In genomic region chr2:154974041-154974440, GRCh38 we compare ENCODE assay signal across 31 cellular contexts.
DNase-seq lines count a peak whose midpoint lies in the region; ATAC-seq, FAIRE-seq and TF ChIP-seq lines count a peak whose summit lies in the region.
"Had no signal": no experiment of that assay in that cellular context is flagged by ENCODE, and none has a peak within 500 bp of the region (broad histone marks: within the 10 kb centered on the region; RNA-seq: fewer than 3 reads in every experiment).

No MANE protein-coding gene starts in this region.

- in situ Hi-C loops in GM12878 (cut with MboI) = no loop called here

- TF ChIP-seq EP300 in GM12878 (IDR thresholded peaks at IDR 0.05; ENCODE audit: borderline replicate concordance in 1 of 2, control insufficient read depth in 1 of 2, low read depth in 2 of 2, low read length in 2 of 2) = no peak

- DNase-seq in GM23338 (ENCODE audit: low spot score) (peak; percentile 24), NAMALWA (ENCODE audit: low spot score) (peak; percentile 17), GM12878 (ENCODE audit: low read depth, low spot score) (no peak), NCI-H526 treated with DMSO at 0.1 percent for 48 hours (lab: John Stamatoyannopoulos, UW) (no peak), cortex of kidney (lab: John Stamatoyannopoulos, UW) (no peak), nucleus accumbens (lab: John Stamatoyannopoulos, UW) (no peak), activated T-cell treated with anti-CD3 and anti-CD28 coated beads for 4 hours (no peak)
- DNase-seq: ACHN; activated CD4-positive, alpha-beta T cell treated with anti-CD3 and anti-CD28 coated beads, Interleukin-2, amount 10 ng/mL, durations not matched to agents 7 days and 5 days; activated CD8-positive, alpha-beta memory T cell treated with anti-CD3 and anti-CD28 coated beads, Interleukin-2, amount 10 ng/mL, durations not matched to agents 7 days and 5 days; activated naive CD4-positive, alpha-beta T cell treated with anti-CD3 and anti-CD28 coated beads, Interleukin-2, amount 50 U/mL, for 16 hours; anterior cingulate cortex; COR-L47; DND-41; left ventricle myocardium inferior; naive thymus-derived CD8-positive, alpha-beta T cell; NCI-H2081; NCI-H446; NK-92 treated with Interleukin-12 subunit alpha and Interleukin-12 subunit beta, amount 100 ng/mL, for 24 hours; ovary; retina; T-helper 17 cell; uterus had no signal

- no peaks in the 10 kb centered on the region for H3K9me3 ChIP-seq in GM12878 (replicated peaks; ENCODE audit: control insufficient read depth, insufficient read depth, low read length)
- H3K9me3 ChIP-seq: BLaER1, left ventricle myocardium inferior, ovary, uterus had no signal

- 0% methylated on average over 2 of the region's 2 CpGs for WGBS in GM12878 (ENCODE audit: insufficient coverage, insufficient replicate concordance, low lambda C conversion rate, missing lambda C conversion rate)

- RAD21 ChIA-PET in GM12878 (lab: Charles Lee; ENCODE audit: unreplicated experiment) = no interaction called here

- H3K4me3 Mint-ChIP-seq in GM23338 = no peak overlapping the region
- H3K4me3 Mint-ChIP-seq: activated CD4-positive, alpha-beta T cell treated with anti-CD3 and anti-CD28 coated beads, Interleukin-2, amount 10 ng/mL, durations not matched to agents 7 days and 5 days; activated CD8-positive, alpha-beta memory T cell treated with anti-CD3 and anti-CD28 coated beads, Interleukin-2, amount 10 ng/mL, durations not matched to agents 7 days and 5 days; dendritic cell treated with granulocyte-macrophage colony-stimulating factor and Interleukin-4, amounts not matched to agents 40 ng/mL and 50 ng/mL, for 4 days; mesothelial cell of epicardium; naive thymus-derived CD8-positive, alpha-beta T cell; stimulated activated effector memory CD8-positive, alpha-beta T cell treated with anti-CD3 and anti-CD28 coated beads, Interleukin-12 subunit alpha, Interleukin-12 subunit beta, amount 100 ng/mL, for 72 hours; T-helper 17 cell had no signal

- no peak overlapping the region for H3K27ac Mint-ChIP-seq in GM23338
- H3K27ac Mint-ChIP-seq: activated CD4-positive, alpha-beta T cell treated with anti-CD3 and anti-CD28 coated beads, Interleukin-2, amount 10 ng/mL, durations not matched to agents 7 days and 5 days; activated CD8-positive, alpha-beta memory T cell treated with anti-CD3 and anti-CD28 coated beads, Interleukin-2, amount 10 ng/mL, durations not matched to agents 7 days and 5 days; dendritic cell treated with granulocyte-macrophage colony-stimulating factor and Interleukin-4, amounts not matched to agents 40 ng/mL and 50 ng/mL, for 4 days; mesothelial cell of epicardium; naive thymus-derived CD8-positive, alpha-beta T cell; stimulated activated effector memory CD8-positive, alpha-beta T cell treated with anti-CD3 and anti-CD28 coated beads, Interleukin-12 subunit alpha, Interleukin-12 subunit beta, amount 100 ng/mL, for 72 hours; T-helper 17 cell had no signal

- H3K4me1 ChIP-seq in GM23338 (ENCODE audit: insufficient read depth) = no peaks in the 10 kb centered on the region
- H3K4me1 ChIP-seq in GM12878 (ENCODE audit: control insufficient read depth, insufficient read depth, low read length) = no peaks in the 10 kb centered on the region
- H3K4me1 ChIP-seq: BLaER1, left ventricle myocardium inferior, uterus had no signal

- H3K4me2 ChIP-seq in GM23338 (no peak overlapping the region), GM12878 (ENCODE audit: control insufficient read depth, insufficient read depth) (no peak overlapping the region)
- H3K4me2 ChIP-seq: BLaER1 had no signal

- intact Hi-C loops in GM12878 (cut with micrococcal nuclease; ENCODE audit: unreplicated experiment) = loop anchor here (1.0 to 10.0 kb wide), 2 partner anchors 12 to 251 kb away; no protein-coding TSS in a partner anchor

- no TSS peak for BruUV-seq in GM12878 (replicated peaks; lab: Mats Ljungman, UMichigan)

- no peak overlapping the region for H3K27ac ChIP-seq in GM23338 (ENCODE audit: low read depth)
- H3K27ac ChIP-seq in GM12878 (ENCODE audit: control insufficient read depth, insufficient read depth) = no peak overlapping the region
- H3K27ac ChIP-seq: BLaER1, cardiac muscle cell, left ventricle myocardium inferior, ovary, uterus had no signal

- no peak overlapping the region for H3K9ac ChIP-seq in GM12878 (ENCODE audit: control insufficient read depth, insufficient read depth, low read length)
- H3K9ac ChIP-seq: BLaER1 had no signal

- SMC1A ChIA-PET in GM12878 (lab: Charles Lee; ENCODE audit: uncharacterized antibody, unreplicated experiment) = no interaction called here

- no peak for TF ChIP-seq CTCF in GM23338 (conservative IDR thresholded peaks at IDR 0.05; ENCODE audit: low read depth in 2 of 2)
- no peak for TF ChIP-seq CTCF in GM12878 (IDR thresholded peaks at IDR 0.05 in 2 of 3, conservative IDR thresholded peaks at IDR 0.05 in 1 of 3; ENCODE audit: control insufficient read depth in 2 of 3, extremely low read depth in 1 of 3, insufficient read depth in 1 of 3, low read depth in 3 of 3, low read length in 3 of 3)

- no peaks in the 10 kb centered on the region for H3K79me2 ChIP-seq in GM23338 (replicated peaks; ENCODE audit: insufficient read depth)
- no peaks in the 10 kb centered on the region for H3K79me2 ChIP-seq in GM12878 (ENCODE audit: control insufficient read depth, insufficient read depth, low read length)

- no peaks in the 10 kb centered on the region for H4K20me1 ChIP-seq in GM23338 (replicated peaks; ENCODE audit: insufficient read depth)
- no peaks in the 10 kb centered on the region for H4K20me1 ChIP-seq in GM12878 (ENCODE audit: control insufficient read depth, insufficient read depth)
- H4K20me1 ChIP-seq: BLaER1 had no signal

- peak; percentile 18 for FAIRE-seq in GM12878 (lab: Jason Lieb, UNC)
- FAIRE-seq: H54, islet of Langerhans had no signal

- POLR2A ChIA-PET in GM12878 (lab: Charles Lee) = no interaction called here

- H3K36me3 ChIP-seq in GM23338 (ENCODE audit: insufficient read depth) (no peaks in the 10 kb centered on the region), GM12878 (ENCODE audit: control insufficient read depth in 2 of 2, insufficient read depth in 2 of 2, low read length in 1 of 2) (no peaks in the 10 kb centered on the region)
- H3K36me3 ChIP-seq: BLaER1, cardiac muscle cell, left ventricle myocardium inferior, ovary, uterus had no signal

- H3K9me3 Mint-ChIP-seq in GM23338 = no peaks in the 10 kb centered on the region
- H3K9me3 Mint-ChIP-seq: activated CD4-positive, alpha-beta T cell treated with anti-CD3 and anti-CD28 coated beads, Interleukin-2, amount 10 ng/mL, durations not matched to agents 7 days and 5 days had no signal

- no peak for TF ChIP-seq POLR2A in GM12878 (IDR thresholded peaks at IDR 0.05; ENCODE audit: low read depth, low read length)

- H3K27me3 ChIP-seq in GM23338 (ENCODE audit: insufficient read depth) (no peaks in the 10 kb centered on the region), GM12878 (replicated peaks in 1 of 2; ENCODE audit: control insufficient read depth in 2 of 2, insufficient read depth in 2 of 2, low read length in 1 of 2) (no peaks in the 10 kb centered on the region)
- H3K27me3 ChIP-seq: BLaER1, cardiac muscle cell, ovary, uterus had no signal

- peak; percentile 40 for ATAC-seq in GM18502 (IDR thresholded peaks at IDR 0.05; ENCODE audit: poor library complexity, unreplicated experiment)
- ATAC-seq in GM23338 = peak; percentile 68
- peak; percentile 56; the same call in 2 of the 3 replicates for ATAC-seq in GM12878
- ATAC-seq: activated CD8-positive, alpha-beta memory T cell treated with anti-CD3 and anti-CD28 coated beads, Interleukin-2, amount 10 ng/mL, durations not matched to agents 7 days and 5 days; naive thymus-derived CD8-positive, alpha-beta T cell; stimulated activated effector memory CD8-positive, alpha-beta T cell treated with anti-CD3 and anti-CD28 coated beads, Interleukin-12 subunit alpha, Interleukin-12 subunit beta, amount 100 ng/mL, for 72 hours; T-helper 17 cell had no signal

- peaks cover 2% of the 10 kb centered on the region for H3K27me3 Mint-ChIP-seq in GM23338 (ENCODE audit: insufficient read depth, low read depth, poor library complexity)
- H3K27me3 Mint-ChIP-seq: activated CD4-positive, alpha-beta T cell treated with anti-CD3 and anti-CD28 coated beads, Interleukin-2, amount 10 ng/mL, durations not matched to agents 7 days and 5 days; activated CD8-positive, alpha-beta memory T cell treated with anti-CD3 and anti-CD28 coated beads, Interleukin-2, amount 10 ng/mL, durations not matched to agents 7 days and 5 days; dendritic cell treated with granulocyte-macrophage colony-stimulating factor and Interleukin-4, amounts not matched to agents 40 ng/mL and 50 ng/mL, for 4 days; naive thymus-derived CD8-positive, alpha-beta T cell; T-helper 17 cell had no signal

- no peak for TF ChIP-seq RAD21 in GM12878 (IDR thresholded peaks at IDR 0.05; ENCODE audit: insufficient read depth, low read depth, low read length)

- CTCF ChIA-PET in GM12878 (lab: Yijun Ruan, JAX) = no interaction called here

- H3K4me3 ChIP-seq in GM23338 = no peak overlapping the region
- no peak overlapping the region for H3K4me3 ChIP-seq in GM12878
- H3K4me3 ChIP-seq: BLaER1, cardiac muscle cell, left ventricle myocardium inferior, ovary, uterus had no signal

- H3K9me2 ChIP-seq in GM23338 (ENCODE audit: insufficient read depth) = no peaks in the 10 kb centered on the region

- H3F3A ChIP-seq in GM23338 (replicated peaks; ENCODE audit: low read depth) = no peaks in the 10 kb centered on the region

- H3K36me3 Mint-ChIP-seq in GM23338 (ENCODE audit: low read depth) = no peaks in the 10 kb centered on the region
- H3K36me3 Mint-ChIP-seq: activated CD8-positive, alpha-beta memory T cell treated with anti-CD3 and anti-CD28 coated beads, Interleukin-2, amount 10 ng/mL, durations not matched to agents 7 days and 5 days; mesothelial cell of epicardium; naive thymus-derived CD8-positive, alpha-beta T cell; stimulated activated effector memory CD8-positive, alpha-beta T cell treated with anti-CD3 and anti-CD28 coated beads, Interleukin-12 subunit alpha, Interleukin-12 subunit beta, amount 100 ng/mL, for 72 hours had no signal

- H2AFZ ChIP-seq in GM23338 (no peak overlapping the region), GM12878 (ENCODE audit: control insufficient read depth, low read depth, low read length) (no peak overlapping the region)

- peaks cover 5% of the 10 kb centered on the region for H3K4me1 Mint-ChIP-seq in GM23338
- H3K4me1 Mint-ChIP-seq: activated CD4-positive, alpha-beta T cell treated with anti-CD3 and anti-CD28 coated beads, Interleukin-2, amount 10 ng/mL, durations not matched to agents 7 days and 5 days; activated CD8-positive, alpha-beta memory T cell treated with anti-CD3 and anti-CD28 coated beads, Interleukin-2, amount 10 ng/mL, durations not matched to agents 7 days and 5 days; naive thymus-derived CD8-positive, alpha-beta T cell; stimulated activated effector memory CD8-positive, alpha-beta T cell treated with anti-CD3 and anti-CD28 coated beads, Interleukin-12 subunit alpha, Interleukin-12 subunit beta, amount 100 ng/mL, for 72 hours; T-helper 17 cell had no signal

TF ChIP-seq in GM12878, 131 proteins besides CTCF, POLR2A, EP300 and RAD21 (continues in another document):
- no peak for TF ChIP-seq EGR1 (IDR thresholded peaks at IDR 0.05; ENCODE audit: borderline replicate concordance in 1 of 2, low read depth in 2 of 2, low read length in 2 of 2)
- TF ChIP-seq PAX8 (IDR thresholded peaks at IDR 0.05) = no peak
- TF ChIP-seq RUNX3 (IDR thresholded peaks at IDR 0.05; ENCODE audit: low read length) = no peak
- TF ChIP-seq ZNF274 (IDR thresholded peaks at IDR 0.05; ENCODE audit: insufficient read depth, insufficient read length) = no peak

Comparison
In these comparisons a context has a peak if more than half of its experiments do, and no peak if none do; other contexts are left out.
1. DNase-seq: peak in GM23338 (single experiment) and NAMALWA (single experiment); none in GM12878 (single experiment), NCI-H526 treated with DMSO at 0.1 percent for 48 hours (single experiment), cortex of kidney (single experiment), nucleus accumbens (0 of 56) and activated T-cell treated with anti-CD3 and anti-CD28 coated beads for 4 hours (single experiment).
2. Peak in every context shown above with its lines, with median percentiles within 50 percentile points of each other: ATAC-seq.